Comparison of ENCODE assay signal across 15 cellular contexts in the genomic region with DNA sequence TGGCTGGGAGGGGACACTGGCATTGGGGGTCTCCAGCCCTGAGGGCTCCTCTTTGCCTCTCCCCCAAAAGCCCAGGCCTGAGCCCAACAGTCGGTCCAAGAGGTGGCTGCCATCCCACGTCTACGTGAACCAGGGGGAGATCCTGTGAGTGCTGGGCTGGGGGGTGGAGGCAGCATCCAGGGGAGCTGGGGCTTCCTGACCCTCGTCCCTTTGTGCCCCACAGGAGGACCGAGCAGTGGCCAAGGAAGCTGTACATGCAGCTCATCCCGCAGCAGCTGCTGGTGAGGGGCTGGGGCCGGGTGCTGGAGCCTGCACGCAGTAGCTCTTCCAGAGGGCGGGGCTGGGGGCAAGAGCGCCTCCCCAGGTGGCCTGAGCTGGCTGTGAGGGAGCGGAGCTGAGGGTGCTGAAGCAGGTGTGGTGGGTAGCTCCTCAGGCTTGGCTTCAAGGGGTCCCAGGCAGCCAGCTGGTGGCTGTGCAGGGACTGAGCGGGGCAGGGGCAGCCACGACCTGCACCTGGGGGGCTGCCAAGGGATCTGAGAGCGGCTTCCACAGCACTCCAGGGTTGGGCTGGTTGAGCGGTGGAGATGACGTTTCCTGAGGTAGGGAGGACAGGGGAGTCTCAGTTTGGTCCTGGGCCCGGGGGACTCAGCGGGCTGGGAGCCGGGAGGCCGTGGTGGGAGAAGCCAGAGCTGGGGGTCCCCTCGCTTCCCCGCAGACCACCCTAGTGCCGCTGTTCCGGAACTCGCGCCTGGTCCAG. TPM values are rescaled to one million over a fixed set of nuclear protein-coding genes. Genes with fewer than 3 reads are reported as not detected.
DNase-seq lines count a peak whose midpoint lies in the region; ATAC-seq, FAIRE-seq and TF ChIP-seq lines count a peak whose summit lies in the region.
"Had no signal": no experiment of that assay in that cellular context is flagged by ENCODE, and none has a peak within 500 bp of the region (broad histone marks: within the 10 kb centered on the region; RNA-seq: fewer than 3 reads in every experiment).

No MANE protein-coding gene starts in this region.

- no peak overlapping the region for H3K9ac ChIP-seq in GM12878 (ENCODE audit: control insufficient read depth, insufficient read depth, low read length)

- H3K4me3 ChIP-seq in A673 (ENCODE audit: low read depth, low read length, poor library complexity, severe bottlenecking): no peak overlapping the region
- no peak overlapping the region for H3K4me3 ChIP-seq in HEK293 (ENCODE audit: low read depth, low read length)
- H3K4me3 ChIP-seq in GM12878: no peak overlapping the region

- SMC1A ChIA-PET in GM12878 (lab: Charles Lee; ENCODE audit: uncharacterized antibody, unreplicated experiment): no interaction called here

- no peaks in the 10 kb centered on the region for H3K9me3 Mint-ChIP-seq in neural crest cell
- H3K9me3 Mint-ChIP-seq: activated T-helper 2 cell treated with anti-CD3 and anti-CD28 coated beads, Interferon-gamma antibody, Interleukin-2, Interleukin-4, amounts not matched to agents 10 μg/mL and 5 μg/mL and 100 μg/mL, durations not matched to agents 14 hours and 24 hours and 36 hours had no signal

- ATAC-seq in GM12878: no peak
- ATAC-seq in HG03175 (IDR thresholded peaks at IDR 0.05; ENCODE audit: unreplicated experiment): no peak
- ATAC-seq in activated CD4-positive, CD25-positive, alpha-beta regulatory T cell treated with anti-CD3 and anti-CD28 coated beads, Interleukin-2, amount 50 U/mL, for 24 hours: no peak

- RAD21 ChIA-PET in GM12878 (lab: Charles Lee; ENCODE audit: unreplicated experiment): no interaction called here

- H3K27me3 ChIP-seq in A673 (replicated peaks; ENCODE audit: insufficient read depth, low read depth, low read length, poor library complexity) (no peaks in the 10 kb centered on the region), GM12878 (replicated peaks in 1 of 2; ENCODE audit: control insufficient read depth in 2 of 2, insufficient read depth in 2 of 2, low read length in 1 of 2) (no peaks in the 10 kb centered on the region)
- H3K27me3 ChIP-seq: BE2C had no signal

- POLR2A ChIA-PET in A673 (lab: Charles Lee; ENCODE audit: low non-redundant PET) (no interaction called here), HEK293 (lab: Yijun Ruan, JAX) (interaction anchor here (0.7 to 3.1 kb wide), 8 partner anchors 7 to 139 kb away, joined by 3 to 28 read pairs (median 3); a partner anchor contains a TSS), GM12878 (lab: Charles Lee) (interaction anchor here (1.0 to 1.8 kb wide), 2 partner anchors 11 to 72 kb away, joined by 3 to 7 read pairs; no protein-coding TSS in a partner anchor)

- DNase-seq in A673 (ENCODE audit: low spot score) (no peak), GM12878 (ENCODE audit: low read depth, low spot score) (no peak), neural crest cell (ENCODE audit: low read depth, low spot score) (no peak), superior temporal gyrus (ENCODE audit: extremely low spot score) (no peak)
- DNase-seq in central memory CD4-positive, alpha-beta T cell: no peak
- DNase-seq: BE2C; mammary epithelial cell; NCI-H1436 treated with DMSO at 0.1 percent for 48 hours; NCI-H774; stimulated activated CD4-positive, alpha-beta T cell treated with anti-CD3 and anti-CD28 coated beads, Interleukin-2, amount 100 ng/mL, for 24 hours had no signal

- no peaks in the 10 kb centered on the region for H4K20me1 ChIP-seq in GM12878 (ENCODE audit: control insufficient read depth, insufficient read depth)

- BruUV-seq in A673 (replicated peaks; lab: Mats Ljungman, UMichigan): no TSS peak
- no TSS peak for BruUV-seq in GM12878 (replicated peaks; lab: Mats Ljungman, UMichigan)

- H3K27ac ChIP-seq in A673 (ENCODE audit: low read depth, low read length, poor library complexity, severe bottlenecking) (peak overlapping the region; percentile 25), HEK293 (ENCODE audit: extremely low read depth, low read depth, low read length) (peak overlapping the region; percentile 53), GM12878 (ENCODE audit: control insufficient read depth, insufficient read depth) (no peak overlapping the region)

- no peaks in the 10 kb centered on the region for H3K9me3 ChIP-seq in A673 (ENCODE audit: low read depth, low read length, poor library complexity, severe bottlenecking)
- no peaks in the 10 kb centered on the region for H3K9me3 ChIP-seq in HEK293 (ENCODE audit: control insufficient read depth, insufficient read depth, low read depth, low read length)
- H3K9me3 ChIP-seq in GM12878 (replicated peaks; ENCODE audit: control insufficient read depth, insufficient read depth, low read length): no peaks in the 10 kb centered on the region
- H3K9me3 ChIP-seq: BE2C had no signal

- in situ Hi-C loops in GM12878 (cut with MboI): no loop called here

- TF ChIP-seq EP300 in GM12878 (IDR thresholded peaks at IDR 0.05; ENCODE audit: borderline replicate concordance in 1 of 2, control insufficient read depth in 1 of 2, low read depth in 2 of 2, low read length in 2 of 2): no peak

- no peak overlapping the region for H2AFZ ChIP-seq in GM12878 (ENCODE audit: control insufficient read depth, low read depth, low read length)

- peaks cover 22% of the 10 kb centered on the region for H3K27me3 Mint-ChIP-seq in neural crest cell (ENCODE audit: low read depth)

- CTCF ChIA-PET in A673 (lab: Charles Lee) (no interaction called here), HEK293 (lab: Yijun Ruan, JAX) (interaction anchor here (1.0 to 1.4 kb wide), 3 partner anchors 9 to 177 kb away, joined by 3 to 4 read pairs (median 3); no protein-coding TSS in a partner anchor), GM12878 (lab: Yijun Ruan, JAX) (no interaction called here)

- no peak overlapping the region for H3K4me2 ChIP-seq in GM12878 (ENCODE audit: control insufficient read depth, insufficient read depth)

- peaks cover 77% of the 10 kb centered on the region for H3K36me3 ChIP-seq in A673 (ENCODE audit: insufficient read depth, low read length, poor library complexity, severe bottlenecking)
- H3K36me3 ChIP-seq in HEK293 (ENCODE audit: control insufficient read depth in 2 of 2, insufficient read depth in 1 of 2, low read length in 2 of 2): peaks cover 15 to 85% of the 10 kb centered on the region in 2 experiments
- H3K36me3 ChIP-seq in GM12878 (ENCODE audit: control insufficient read depth in 2 of 2, insufficient read depth in 2 of 2, low read length in 1 of 2): peaks cover 0 to 22% of the 10 kb centered on the region in 2 experiments; a peak in 3 of 4 replicates

- no peak for TF ChIP-seq RAD21 in GM12878 (IDR thresholded peaks at IDR 0.05; ENCODE audit: insufficient read depth, low read depth, low read length)

- no peak overlapping the region for H3K27ac Mint-ChIP-seq in neural crest cell (ENCODE audit: unreplicated experiment)
- H3K27ac Mint-ChIP-seq: activated T-helper 2 cell treated with anti-CD3 and anti-CD28 coated beads, Interferon-gamma antibody, Interleukin-2, Interleukin-4, amounts not matched to agents 10 μg/mL and 5 μg/mL and 100 μg/mL, durations not matched to agents 14 hours and 24 hours and 36 hours had no signal

- FAIRE-seq in GM12878 (lab: Jason Lieb, UNC): no peak

- no peaks in the 10 kb centered on the region; the same call in 1 of the 2 replicates for H3K79me2 ChIP-seq in GM12878 (ENCODE audit: control insufficient read depth, insufficient read depth, low read length)

- H3K4me1 Mint-ChIP-seq in neural crest cell: peaks cover 13% of the 10 kb centered on the region

- no peak for TF ChIP-seq CTCF in A673 (conservative IDR thresholded peaks at IDR 0.05; ENCODE audit: low read depth, low read length)
- TF ChIP-seq CTCF in HEK293 (tag by site-specific recombination; IDR thresholded peaks at IDR 0.05): peak; percentile 48
- no peak for TF ChIP-seq CTCF in GM12878 (IDR thresholded peaks at IDR 0.05 in 2 of 3, conservative IDR thresholded peaks at IDR 0.05 in 1 of 3; ENCODE audit: control insufficient read depth in 2 of 3, extremely low read depth in 1 of 3, insufficient read depth in 1 of 3, low read depth in 3 of 3, low read length in 3 of 3)
- TF ChIP-seq CTCF in neural crest cell (conservative IDR thresholded peaks at IDR 0.05): no peak

- H3K36me3 Mint-ChIP-seq in neural crest cell (ENCODE audit: low read depth): peaks cover 3% of the 10 kb centered on the region

- H3K4me3 Mint-ChIP-seq in neural crest cell: peak overlapping the region; percentile 47

- intact Hi-C loops in A673 (cut with micrococcal nuclease; ENCODE audit: unreplicated experiment): no loop called here
- intact Hi-C loops in GM12878 (cut with micrococcal nuclease; ENCODE audit: unreplicated experiment): no loop called here

- 89% methylated on average over 23 of the region's 26 CpGs for WGBS in GM12878 (ENCODE audit: insufficient coverage, insufficient replicate concordance, low lambda C conversion rate, missing lambda C conversion rate)

- peaks cover 13% of the 10 kb centered on the region for H3K4me1 ChIP-seq in A673 (ENCODE audit: insufficient read depth, low read length, poor library complexity, severe bottlenecking)
- H3K4me1 ChIP-seq in HEK293 (ENCODE audit: control insufficient read depth, insufficient read depth, low read length): peaks cover 15% of the 10 kb centered on the region
- no peaks in the 10 kb centered on the region for H3K4me1 ChIP-seq in GM12878 (ENCODE audit: control insufficient read depth, insufficient read depth, low read length)

- TF ChIP-seq POLR2A in GM12878 (IDR thresholded peaks at IDR 0.05; ENCODE audit: low read depth, low read length): peak; percentile 3; the same call in 1 of the 2 replicates

RNA-seq across cellular contexts. Expression of a gene that starts 7.1 kb away (rescaled TPM):
- 331 and 356 TPM in 2 replicates for total RNA-seq in A673 (2021)
- 58.2 and 66.1 TPM in 2 replicates for total RNA-seq in GM12878 (2013; cell fraction: nucleolus; rRNA removed)
- total RNA-seq in GM12878 (2014; rRNA removed): 28.7 and 36.6 TPM in 2 replicates
- total RNA-seq in GM12878 (2014; rRNA removed; fragmentation: Illumina TruSeq; extraction: Trizol): 17.8 and 18.1 TPM in 2 replicates
- 76.7 and 83.5 TPM in 2 replicates for total RNA-seq in GM12878 (2021)
- polyA plus RNA-seq in GM12878 (2011; ENCODE audit: low read depth): 30.2 TPM
- 13.2 and 23.4 TPM in 2 replicates for polyA plus RNA-seq in GM12878 (2011; rRNA removed)
- polyA plus RNA-seq in GM12878 (2011; cell fraction: cytosol; rRNA removed): 27.6 and 37.3 TPM in 2 replicates
- polyA plus RNA-seq in GM12878 (2011; cell fraction: nucleus; rRNA removed): 211 and 220 TPM in 2 replicates
- polyA plus RNA-seq in GM12878 (2012): 65.8 and 71.6 TPM in 2 replicates
- polyA plus RNA-seq in GM12878 (2014; fragmentation: Illumina TruSeq; extraction: Trizol): 3.6 and 21.2 TPM in 2 replicates
- polyA plus RNA-seq in GM12878 (2014; fragmentation: Nextera tagmentation; extraction: Ambion mirVana): 10 to 100 TPM in 1 of 2 experiments, 1 to 10 TPM in 1; 3.2 to 10.6 TPM
- 38.1 and 41.5 TPM in 2 replicates for polyA plus RNA-seq in GM12878 (2014; rRNA removed)
- 10 to 100 TPM; 14.8 to 45.0 TPM for polyA plus RNA-seq in GM12878 (2016; fragmentation: Nextera tagmentation; extraction: Ambion mirVana)
- 23.6 and 59.2 TPM in 2 replicates for polyA minus RNA-seq in GM12878 (2011; rRNA and poly(A)+ RNA removed)
- polyA minus RNA-seq in GM12878 (2011; cell fraction: cytosol; rRNA and poly(A)+ RNA removed): 23.4 and 35.5 TPM in 2 replicates
- polyA minus RNA-seq in GM12878 (2011; cell fraction: nucleus; rRNA and poly(A)+ RNA removed): 46.5 and 68.3 TPM in 2 replicates
- total RNA-seq in neural crest cell: 453 and 466 TPM in 2 replicates

RNA-seq across cellular contexts. Expression of a gene that starts 9.4 kb away (rescaled TPM):
- total RNA-seq in A673 (2021): 122 and 130 TPM in 2 replicates
- total RNA-seq in GM12878 (2013; cell fraction: nucleolus; rRNA removed): 72.0 and 74.7 TPM in 2 replicates
- total RNA-seq in GM12878 (2014; rRNA removed): 42.3 and 55.5 TPM in 2 replicates
- 19.3 and 20.2 TPM in 2 replicates for total RNA-seq in GM12878 (2014; rRNA removed; fragmentation: Illumina TruSeq; extraction: Trizol)
- 61.4 and 82.3 TPM in 2 replicates for total RNA-seq in GM12878 (2021)
- polyA plus RNA-seq in GM12878 (2011; ENCODE audit: low read depth): 13.5 TPM
- polyA plus RNA-seq in GM12878 (2011; rRNA removed): 9.2 and 14.6 TPM in 2 replicates
- 12.5 and 23.5 TPM in 2 replicates for polyA plus RNA-seq in GM12878 (2011; cell fraction: cytosol; rRNA removed)
- polyA plus RNA-seq in GM12878 (2011; cell fraction: nucleus; rRNA removed): 123 and 193 TPM in 2 replicates
- polyA plus RNA-seq in GM12878 (2012): 31.3 and 48.0 TPM in 2 replicates
- 15.1 and 20.3 TPM in 2 replicates for polyA plus RNA-seq in GM12878 (2014; fragmentation: Illumina TruSeq; extraction: Trizol)
- polyA plus RNA-seq in GM12878 (2014; fragmentation: Nextera tagmentation; extraction: Ambion mirVana): 1 to 10 TPM; 2.9 to 4.0 TPM
- 73.5 and 77.2 TPM in 2 replicates for polyA plus RNA-seq in GM12878 (2014; rRNA removed)
- 10 to 100 TPM; 46.2 to 47.4 TPM for polyA plus RNA-seq in GM12878 (2016; fragmentation: Nextera tagmentation; extraction: Ambion mirVana)
- 9.7 and 14.6 TPM in 2 replicates for polyA minus RNA-seq in GM12878 (2011; rRNA and poly(A)+ RNA removed)
- 9.6 and 16.8 TPM in 2 replicates for polyA minus RNA-seq in GM12878 (2011; cell fraction: cytosol; rRNA and poly(A)+ RNA removed)
- 27.8 and 56.3 TPM in 2 replicates for polyA minus RNA-seq in GM12878 (2011; cell fraction: nucleus; rRNA and poly(A)+ RNA removed)
- total RNA-seq in neural crest cell: 131 and 135 TPM in 2 replicates

RNA-seq across cellular contexts. Expression of a gene that starts 19.1 kb away (rescaled TPM):
- 80.3 and 81.5 TPM in 2 replicates for total RNA-seq in A673 (2021)
- 16.5 and 17.4 TPM in 2 replicates for total RNA-seq in GM12878 (2013; cell fraction: nucleolus; rRNA removed)
- 7.7 and 9.3 TPM in 2 replicates for total RNA-seq in GM12878 (2014; rRNA removed)
- 3.8 and 5.1 TPM in 2 replicates for total RNA-seq in GM12878 (2014; rRNA removed; fragmentation: Illumina TruSeq; extraction: Trizol)
- total RNA-seq in GM12878 (2021): 20.9 and 21.4 TPM in 2 replicates
- polyA plus RNA-seq in GM12878 (2011; ENCODE audit: low read depth): 3.8 TPM
- polyA plus RNA-seq in GM12878 (2011; rRNA removed): 7.2 and 13.1 TPM in 2 replicates
- polyA plus RNA-seq in GM12878 (2011; cell fraction: cytosol; rRNA removed): 19.6 and 24.1 TPM in 2 replicates
- 62.1 and 64.3 TPM in 2 replicates for polyA plus RNA-seq in GM12878 (2011; cell fraction: nucleus; rRNA removed)
- 16.2 and 17.4 TPM in 2 replicates for polyA plus RNA-seq in GM12878 (2012)
- polyA plus RNA-seq in GM12878 (2014; fragmentation: Illumina TruSeq; extraction: Trizol): 9.4 and 11.6 TPM in 2 replicates
- 1 to 10 TPM in 1 of 2 experiments, under 1 TPM in 1; 0.43 to 1.2 TPM for polyA plus RNA-seq in GM12878 (2014; fragmentation: Nextera tagmentation; extraction: Ambion mirVana)
- 23.0 and 24.5 TPM in 2 replicates for polyA plus RNA-seq in GM12878 (2014; rRNA removed)
- polyA plus RNA-seq in GM12878 (2016; fragmentation: Nextera tagmentation; extraction: Ambion mirVana): 10 to 100 TPM; 13.4 to 15.4 TPM
- polyA minus RNA-seq in GM12878 (2011; rRNA and poly(A)+ RNA removed): 6.1 and 9.8 TPM in 2 replicates
- 5.3 and 5.8 TPM in 2 replicates for polyA minus RNA-seq in GM12878 (2011; cell fraction: cytosol; rRNA and poly(A)+ RNA removed)
- 14.9 and 24.9 TPM in 2 replicates for polyA minus RNA-seq in GM12878 (2011; cell fraction: nucleus; rRNA and poly(A)+ RNA removed)
- total RNA-seq in neural crest cell: 38.6 and 39.6 TPM in 2 replicates

RNA-seq across cellular contexts. Expression of a gene that starts 19.5 kb away (rescaled TPM):
- total RNA-seq in A673 (2021) (35.1 and 40.0 TPM in 2 replicates), GM12878 (2014; rRNA removed) (3.5 and 3.6 TPM in 2 replicates), GM12878 (2014; rRNA removed; fragmentation: Illumina TruSeq; extraction: Trizol) (3.1 and 3.2 TPM in 2 replicates), GM12878 (2021) (20.4 and 20.9 TPM in 2 replicates), neural crest cell (30.5 and 34.5 TPM in 2 replicates)
- 24.8 and 29.4 TPM in 2 replicates for total RNA-seq in GM12878 (2013; cell fraction: nucleolus; rRNA removed)
- polyA plus RNA-seq in GM12878 (2011; ENCODE audit: low read depth): 36.4 TPM
- polyA plus RNA-seq in GM12878 (2011; rRNA removed) (11.7 and 18.9 TPM in 2 replicates), GM12878 (2014; fragmentation: Illumina TruSeq; extraction: Trizol) (8.6 and 10.9 TPM in 2 replicates), GM12878 (2014; fragmentation: Nextera tagmentation; extraction: Ambion mirVana) (under 1 TPM; 0.42 to 0.52 TPM), GM12878 (2014; rRNA removed) (17.4 and 22.3 TPM in 2 replicates), GM12878 (2016; fragmentation: Nextera tagmentation; extraction: Ambion mirVana) (10 to 100 TPM; 11.5 to 13.2 TPM)
- 21.8 and 25.4 TPM in 2 replicates for polyA plus RNA-seq in GM12878 (2011; cell fraction: cytosol; rRNA removed)
- polyA plus RNA-seq in GM12878 (2011; cell fraction: nucleus; rRNA removed): 93.9 and 98.8 TPM in 2 replicates
- polyA plus RNA-seq in GM12878 (2012): 45.9 and 50.1 TPM in 2 replicates
- polyA minus RNA-seq in GM12878 (2011; rRNA and poly(A)+ RNA removed): 11.3 and 21.0 TPM in 2 replicates
- 9.3 and 10.2 TPM in 2 replicates for polyA minus RNA-seq in GM12878 (2011; cell fraction: cytosol; rRNA and poly(A)+ RNA removed)
- polyA minus RNA-seq in GM12878 (2011; cell fraction: nucleus; rRNA and poly(A)+ RNA removed): 18.5 and 22.0 TPM in 2 replicates

RNA-seq across cellular contexts. Expression of a gene that starts 38.7 kb away (rescaled TPM):
- total RNA-seq in A673 (2021): 1.3 TPM in 2 replicates
- 73.8 and 88.4 TPM in 2 replicates for total RNA-seq in GM12878 (2013; cell fraction: nucleolus; rRNA removed)
- 39.1 and 51.0 TPM in 2 replicates for total RNA-seq in GM12878 (2014; rRNA removed)
- 16.2 and 17.4 TPM in 2 replicates for total RNA-seq in GM12878 (2014; rRNA removed; fragmentation: Illumina TruSeq; extraction: Trizol)
- 80.0 and 82.6 TPM in 2 replicates for total RNA-seq in GM12878 (2021)
- 16.2 TPM for polyA plus RNA-seq in GM12878 (2011; ENCODE audit: low read depth)
- polyA plus RNA-seq in GM12878 (2011; rRNA removed): 37.4 and 83.8 TPM in 2 replicates
- polyA plus RNA-seq in GM12878 (2011; cell fraction: cytosol; rRNA removed): 134 and 171 TPM in 2 replicates
- 271 and 308 TPM in 2 replicates for polyA plus RNA-seq in GM12878 (2011; cell fraction: nucleus; rRNA removed)
- polyA plus RNA-seq in GM12878 (2012): 49.6 and 88.7 TPM in 2 replicates
- polyA plus RNA-seq in GM12878 (2014; fragmentation: Illumina TruSeq; extraction: Trizol): 4.8 and 20.1 TPM in 2 replicates
- polyA plus RNA-seq in GM12878 (2014; fragmentation: Nextera tagmentation; extraction: Ambion mirVana): under 1 TPM; 0.62 to 1.00 TPM
- 42.5 and 53.3 TPM in 2 replicates for polyA plus RNA-seq in GM12878 (2014; rRNA removed)
- 10 to 100 TPM; 43.0 to 45.5 TPM for polyA plus RNA-seq in GM12878 (2016; fragmentation: Nextera tagmentation; extraction: Ambion mirVana)
- 56.8 and 118 TPM in 2 replicates for polyA minus RNA-seq in GM12878 (2011; rRNA and poly(A)+ RNA removed)
- 132 and 154 TPM in 2 replicates for polyA minus RNA-seq in GM12878 (2011; cell fraction: cytosol; rRNA and poly(A)+ RNA removed)
- 56.3 and 66.6 TPM in 2 replicates for polyA minus RNA-seq in GM12878 (2011; cell fraction: nucleus; rRNA and poly(A)+ RNA removed)
- total RNA-seq in neural crest cell: 0.12 and 0.41 TPM in 2 replicates
- total RNA-seq: mammary epithelial cell, SK-MEL-5 had no signal
